19 cellular contexts compared by ENCODE assay signal in the genomic region with DNA sequence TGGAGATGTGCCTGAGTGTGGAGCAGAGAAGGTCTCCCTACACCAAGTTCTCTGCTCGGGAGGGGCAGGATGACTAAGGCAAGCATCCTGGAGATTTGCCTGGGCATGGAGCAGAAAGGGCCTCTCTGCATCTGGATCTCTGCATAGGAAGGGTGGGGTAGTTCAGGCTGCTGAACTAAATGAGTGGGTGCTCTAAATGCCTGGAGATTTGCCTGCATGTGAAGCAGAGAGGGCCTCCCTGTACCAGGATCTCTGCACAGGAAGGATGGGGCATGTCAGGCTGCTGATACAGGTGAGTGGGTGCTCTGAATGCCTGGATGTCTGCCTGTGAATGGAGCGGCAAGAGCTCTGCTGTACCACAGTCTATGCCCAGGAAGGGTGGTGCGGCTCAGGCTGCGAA.
DNase-seq lines count a peak whose midpoint lies in the region; ATAC-seq and TF ChIP-seq lines count a peak whose summit lies in the region.
"Had no signal": no experiment of that assay in that cellular context is flagged by ENCODE, and none has a peak within 500 bp of the region (broad histone marks: within the 10 kb centered on the region; RNA-seq: fewer than 3 reads in every experiment).

No MANE protein-coding gene starts in this region.

- ATAC-seq in HG03095 (IDR thresholded peaks at IDR 0.05; ENCODE audit: unreplicated experiment), result no peak
- no peak for ATAC-seq in activated T-cell treated with anti-CD3 and anti-CD28 coated beads, Interleukin-2, amount 50 U/mL, for 4 hours
- ATAC-seq: left cardiac atrium had no signal

- no peak overlapping the region for H3K4me3 ChIP-seq in astrocyte of the spinal cord (ENCODE audit: low read depth, low read length)
- H3K4me3 ChIP-seq: SK-N-MC, skin epidermis had no signal

- H3K4me1 Mint-ChIP-seq in activated T-cell treated with anti-CD3 and anti-CD28 coated beads, Interleukin-2, amount 50 U/mL, for 4 hours (ENCODE audit: low read depth), result no peaks in the 10 kb centered on the region

- H3K36me3 Mint-ChIP-seq in activated T-cell treated with anti-CD3 and anti-CD28 coated beads, Interleukin-2, amount 50 U/mL, for 4 hours (ENCODE audit: insufficient read depth), result no peaks in the 10 kb centered on the region
- H3K36me3 Mint-ChIP-seq: activated CD4-positive, alpha-beta memory T cell treated with anti-CD3 and anti-CD28 coated beads for 36 hours had no signal

- peaks cover 34% of the 10 kb centered on the region for H3K9me3 Mint-ChIP-seq in activated T-cell treated with anti-CD3 and anti-CD28 coated beads, Interleukin-2, amount 50 U/mL, for 4 hours

- intact Hi-C loops in head of caudate nucleus (cut with DNase I), result no loop called here

- no peak for TF ChIP-seq CTCF in astrocyte of the spinal cord (IDR thresholded peaks at IDR 0.05; ENCODE audit: low read depth, low read length)

- DNase-seq in AG08396 (ENCODE audit: low spot score) (peak; percentile 51), HT1080 (ENCODE audit: low read depth) (peak; percentile 72), astrocyte of the spinal cord (ENCODE audit: low read depth, low spot score) (peak; percentile 62), head of caudate nucleus (peak in 23 of 42 donors; percentile 4 to 63 (median 29)), HuH-7.5 (ENCODE audit: low spot score) (no peak), DMS53 treated with DMSO at 0.1 percent for 48 hours (lab: John Stamatoyannopoulos, UW; ENCODE audit: unreplicated experiment) (no peak)
- no peak for DNase-seq in activated T-cell treated with anti-CD3 and anti-CD28 coated beads, Interleukin-2, amount 50 U/mL, for 4 hours
- DNase-seq: activated CD4-positive, alpha-beta memory T cell treated with anti-CD3 and anti-CD28 coated beads for 36 hours; hippocampal formation; left cardiac atrium; MM.1S; NCI-H2081; NCI-H524 treated with DMSO at 0.1 percent for 48 hours; occipital lobe; OCI-M1; stimulated activated naive CD4-positive, alpha-beta T cell had no signal

- H3K4me3 Mint-ChIP-seq in activated T-cell treated with anti-CD3 and anti-CD28 coated beads, Interleukin-2, amount 50 U/mL, for 4 hours, result no peak overlapping the region
- H3K4me3 Mint-ChIP-seq: activated CD4-positive, alpha-beta memory T cell treated with anti-CD3 and anti-CD28 coated beads for 36 hours had no signal

- no peaks in the 10 kb centered on the region for H3K27me3 Mint-ChIP-seq in activated T-cell treated with anti-CD3 and anti-CD28 coated beads, Interleukin-2, amount 50 U/mL, for 4 hours (ENCODE audit: low read depth)
- H3K27me3 Mint-ChIP-seq: activated CD4-positive, alpha-beta memory T cell treated with anti-CD3 and anti-CD28 coated beads for 36 hours had no signal

- in situ Hi-C loops in astrocyte of the spinal cord (cut with HindIII; ENCODE audit: low sequenced_read_pairs), result no loop called here

Comparison
In these comparisons a context has a peak if more than half of its experiments do, and no peak if none do; other contexts are left out.
1. DNase-seq: peak in AG08396 (single experiment), HT1080 (single experiment), astrocyte of the spinal cord (single experiment) and head of caudate nucleus (23 of 42); none in HuH-7.5 (single experiment), DMS53 treated with DMSO at 0.1 percent for 48 hours (single experiment) and activated T-cell treated with anti-CD3 and anti-CD28 coated beads, Interleukin-2, amount 50 U/mL, for 4 hours (single experiment).